In genomic region chr4:153521995-153522799, GRCh38 we compare ENCODE assay signal across 1 cellular context.
TF ChIP-seq lines count a peak whose summit lies in the region.

No MANE protein-coding gene starts in this region.

TF ChIP-seq in GM12878, 131 proteins besides CTCF, POLR2A, EP300 and RAD21 (continued from another document and continues in another):
- TF ChIP-seq EGR1 (IDR thresholded peaks at IDR 0.05; ENCODE audit: borderline replicate concordance in 1 of 2, low read depth in 2 of 2, low read length in 2 of 2) (no peak), YBX1 (IDR thresholded peaks at IDR 0.05) (no peak), CHD2 (IDR thresholded peaks at IDR 0.05; ENCODE audit: borderline replicate concordance, low read depth, low read length) (no peak; the same call in 1 of the 2 replicates), CBX5 (IDR thresholded peaks at IDR 0.05; ENCODE audit: low read depth) (no peak), ZNF622 (IDR thresholded peaks at IDR 0.05) (no peak), IKZF1 (conservative IDR thresholded peaks at IDR 0.05) (peak; percentile 85), JUNB (IDR thresholded peaks at IDR 0.05) (no peak), MYB (IDR thresholded peaks at IDR 0.05; ENCODE audit: borderline replicate concordance, low read depth, low read length) (no peak), TBL1XR1 (IDR thresholded peaks at IDR 0.05; ENCODE audit: low read depth, low read length) (no peak), MEF2B (IDR thresholded peaks at IDR 0.05; ENCODE audit: partially characterized antibody, poor library complexity, severe bottlenecking) (peak; percentile 75), CBFB (IDR thresholded peaks at IDR 0.05; ENCODE audit: low read depth) (peak; percentile 42; the same call in 1 of the 2 replicates), BHLHE40 (IDR thresholded peaks at IDR 0.05; ENCODE audit: borderline replicate concordance in 1 of 2, low read depth in 2 of 2, low read length in 1 of 2) (peak; percentile 86 to 94), LARP7 (IDR thresholded peaks at IDR 0.05) (0 out of 2 replicates have a peak, but pooled peaks have one; percentile 51), SKIL (IDR thresholded peaks at IDR 0.05; ENCODE audit: low read depth, poor library complexity, severe bottlenecking) (no peak), WRNIP1 (IDR thresholded peaks at IDR 0.05; ENCODE audit: borderline replicate concordance, low read depth, low read length) (0 out of 2 replicates have a peak, but pooled peaks have one; percentile 7), SREBF1 (IDR thresholded peaks at IDR 0.05; ENCODE audit: low read length) (no peak), BCL3 (IDR thresholded peaks at IDR 0.05; ENCODE audit: borderline replicate concordance, insufficient read depth, low read depth, low read length, poor library complexity, severe bottlenecking) (peak; percentile 78), RELA (IDR thresholded peaks at IDR 0.05; ENCODE audit: borderline replicate concordance, partially characterized antibody) (no peak), BCL11A (IDR thresholded peaks at IDR 0.05; ENCODE audit: low read depth, low read length) (0 out of 2 replicates have a peak, but pooled peaks have one; percentile 20), RUNX3 (IDR thresholded peaks at IDR 0.05; ENCODE audit: low read length) (peak; percentile 95), RAD51 (IDR thresholded peaks at IDR 0.05) (no peak), ZBED1 (IDR thresholded peaks at IDR 0.05; ENCODE audit: borderline replicate concordance) (no peak), MAX (IDR thresholded peaks at IDR 0.05; ENCODE audit: low read depth, low read length) (no peak), NBN (IDR thresholded peaks at IDR 0.05) (0 out of 2 replicates have a peak, but pooled peaks have one; percentile 26), FOXK2 (IDR thresholded peaks at IDR 0.05) (no peak), ZNF592 (IDR thresholded peaks at IDR 0.05) (no peak; the same call in 1 of the 2 replicates), MTA2 (IDR thresholded peaks at IDR 0.05; ENCODE audit: low read depth) (peak; percentile 65; the same call in 1 of the 2 replicates), TCF3 (IDR thresholded peaks at IDR 0.05; ENCODE audit: borderline replicate concordance, insufficient read depth, low read depth, low read length) (no peak), CREB1 (IDR thresholded peaks at IDR 0.05; ENCODE audit: low read depth) (no peak), KAT2A (conservative IDR thresholded peaks at IDR 0.05; ENCODE audit: control insufficient read depth, low read depth, low read length) (no peak), SREBF2 (IDR thresholded peaks at IDR 0.05; ENCODE audit: low read length) (no peak), SMC3 (IDR thresholded peaks at IDR 0.05; ENCODE audit: borderline replicate concordance, low read length) (no peak), SUZ12 (IDR thresholded peaks at IDR 0.05; ENCODE audit: unreplicated experiment) (no peak), HDAC2 (IDR thresholded peaks at IDR 0.05) (no peak), IKZF2 (IDR thresholded peaks at IDR 0.05) (peak; percentile 50 to 65)
- TF ChIP-seq, protein P1, sequence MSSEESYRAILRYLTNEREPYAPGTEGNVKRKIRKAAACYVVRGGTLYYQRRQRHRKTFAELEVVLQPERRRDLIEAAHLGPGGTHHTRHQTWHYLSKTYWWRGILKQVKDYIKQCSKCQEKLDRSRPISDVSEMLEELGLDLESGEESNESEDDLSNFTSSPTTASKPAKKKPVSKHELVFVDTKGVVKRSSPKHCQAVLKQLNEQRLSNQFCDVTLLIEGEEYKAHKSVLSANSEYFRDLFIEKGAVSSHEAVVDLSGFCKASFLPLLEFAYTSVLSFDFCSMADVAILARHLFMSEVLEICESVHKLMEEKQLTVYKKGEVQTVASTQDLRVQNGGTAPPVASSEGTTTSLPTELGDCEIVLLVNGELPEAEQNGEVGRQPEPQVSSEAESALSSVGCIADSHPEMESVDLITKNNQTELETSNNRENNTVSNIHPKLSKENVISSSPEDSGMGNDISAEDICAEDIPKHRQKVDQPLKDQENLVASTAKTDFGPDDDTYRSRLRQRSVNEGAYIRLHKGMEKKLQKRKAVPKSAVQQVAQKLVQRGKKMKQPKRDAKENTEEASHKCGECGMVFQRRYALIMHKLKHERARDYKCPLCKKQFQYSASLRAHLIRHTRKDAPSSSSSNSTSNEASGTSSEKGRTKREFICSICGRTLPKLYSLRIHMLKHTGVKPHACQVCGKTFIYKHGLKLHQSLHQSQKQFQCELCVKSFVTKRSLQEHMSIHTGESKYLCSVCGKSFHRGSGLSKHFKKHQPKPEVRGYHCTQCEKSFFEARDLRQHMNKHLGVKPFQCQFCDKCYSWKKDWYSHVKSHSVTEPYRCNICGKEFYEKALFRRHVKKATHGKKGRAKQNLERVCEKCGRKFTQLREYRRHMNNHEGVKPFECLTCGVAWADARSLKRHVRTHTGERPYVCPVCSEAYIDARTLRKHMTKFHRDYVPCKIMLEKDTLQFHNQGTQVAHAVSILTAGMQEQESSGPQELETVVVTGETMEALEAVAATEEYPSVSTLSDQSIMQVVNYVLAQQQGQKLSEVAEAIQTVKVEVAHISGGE (CRISPR knock-in tag; IDR thresholded peaks at IDR 0.05), result no peak
- TF ChIP-seq, protein P2, sequence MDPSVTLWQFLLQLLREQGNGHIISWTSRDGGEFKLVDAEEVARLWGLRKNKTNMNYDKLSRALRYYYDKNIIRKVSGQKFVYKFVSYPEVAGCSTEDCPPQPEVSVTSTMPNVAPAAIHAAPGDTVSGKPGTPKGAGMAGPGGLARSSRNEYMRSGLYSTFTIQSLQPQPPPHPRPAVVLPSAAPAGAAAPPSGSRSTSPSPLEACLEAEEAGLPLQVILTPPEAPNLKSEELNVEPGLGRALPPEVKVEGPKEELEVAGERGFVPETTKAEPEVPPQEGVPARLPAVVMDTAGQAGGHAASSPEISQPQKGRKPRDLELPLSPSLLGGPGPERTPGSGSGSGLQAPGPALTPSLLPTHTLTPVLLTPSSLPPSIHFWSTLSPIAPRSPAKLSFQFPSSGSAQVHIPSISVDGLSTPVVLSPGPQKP (IDR thresholded peaks at IDR 0.05; ENCODE audit: low read depth, low read length), result no peak
- TF ChIP-seq, protein P3, sequence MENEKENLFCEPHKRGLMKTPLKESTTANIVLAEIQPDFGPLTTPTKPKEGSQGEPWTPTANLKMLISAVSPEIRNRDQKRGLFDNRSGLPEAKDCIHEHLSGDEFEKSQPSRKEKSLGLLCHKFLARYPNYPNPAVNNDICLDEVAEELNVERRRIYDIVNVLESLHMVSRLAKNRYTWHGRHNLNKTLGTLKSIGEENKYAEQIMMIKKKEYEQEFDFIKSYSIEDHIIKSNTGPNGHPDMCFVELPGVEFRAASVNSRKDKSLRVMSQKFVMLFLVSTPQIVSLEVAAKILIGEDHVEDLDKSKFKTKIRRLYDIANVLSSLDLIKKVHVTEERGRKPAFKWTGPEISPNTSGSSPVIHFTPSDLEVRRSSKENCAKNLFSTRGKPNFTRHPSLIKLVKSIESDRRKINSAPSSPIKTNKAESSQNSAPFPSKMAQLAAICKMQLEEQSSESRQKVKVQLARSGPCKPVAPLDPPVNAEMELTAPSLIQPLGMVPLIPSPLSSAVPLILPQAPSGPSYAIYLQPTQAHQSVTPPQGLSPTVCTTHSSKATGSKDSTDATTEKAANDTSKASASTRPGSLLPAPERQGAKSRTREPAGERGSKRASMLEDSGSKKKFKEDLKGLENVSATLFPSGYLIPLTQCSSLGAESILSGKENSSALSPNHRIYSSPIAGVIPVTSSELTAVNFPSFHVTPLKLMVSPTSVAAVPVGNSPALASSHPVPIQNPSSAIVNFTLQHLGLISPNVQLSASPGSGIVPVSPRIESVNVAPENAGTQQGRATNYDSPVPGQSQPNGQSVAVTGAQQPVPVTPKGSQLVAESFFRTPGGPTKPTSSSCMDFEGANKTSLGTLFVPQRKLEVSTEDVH (IDR thresholded peaks at IDR 0.05; ENCODE audit: low read depth, partially characterized antibody), result no peak
- TF ChIP-seq, protein P4, sequence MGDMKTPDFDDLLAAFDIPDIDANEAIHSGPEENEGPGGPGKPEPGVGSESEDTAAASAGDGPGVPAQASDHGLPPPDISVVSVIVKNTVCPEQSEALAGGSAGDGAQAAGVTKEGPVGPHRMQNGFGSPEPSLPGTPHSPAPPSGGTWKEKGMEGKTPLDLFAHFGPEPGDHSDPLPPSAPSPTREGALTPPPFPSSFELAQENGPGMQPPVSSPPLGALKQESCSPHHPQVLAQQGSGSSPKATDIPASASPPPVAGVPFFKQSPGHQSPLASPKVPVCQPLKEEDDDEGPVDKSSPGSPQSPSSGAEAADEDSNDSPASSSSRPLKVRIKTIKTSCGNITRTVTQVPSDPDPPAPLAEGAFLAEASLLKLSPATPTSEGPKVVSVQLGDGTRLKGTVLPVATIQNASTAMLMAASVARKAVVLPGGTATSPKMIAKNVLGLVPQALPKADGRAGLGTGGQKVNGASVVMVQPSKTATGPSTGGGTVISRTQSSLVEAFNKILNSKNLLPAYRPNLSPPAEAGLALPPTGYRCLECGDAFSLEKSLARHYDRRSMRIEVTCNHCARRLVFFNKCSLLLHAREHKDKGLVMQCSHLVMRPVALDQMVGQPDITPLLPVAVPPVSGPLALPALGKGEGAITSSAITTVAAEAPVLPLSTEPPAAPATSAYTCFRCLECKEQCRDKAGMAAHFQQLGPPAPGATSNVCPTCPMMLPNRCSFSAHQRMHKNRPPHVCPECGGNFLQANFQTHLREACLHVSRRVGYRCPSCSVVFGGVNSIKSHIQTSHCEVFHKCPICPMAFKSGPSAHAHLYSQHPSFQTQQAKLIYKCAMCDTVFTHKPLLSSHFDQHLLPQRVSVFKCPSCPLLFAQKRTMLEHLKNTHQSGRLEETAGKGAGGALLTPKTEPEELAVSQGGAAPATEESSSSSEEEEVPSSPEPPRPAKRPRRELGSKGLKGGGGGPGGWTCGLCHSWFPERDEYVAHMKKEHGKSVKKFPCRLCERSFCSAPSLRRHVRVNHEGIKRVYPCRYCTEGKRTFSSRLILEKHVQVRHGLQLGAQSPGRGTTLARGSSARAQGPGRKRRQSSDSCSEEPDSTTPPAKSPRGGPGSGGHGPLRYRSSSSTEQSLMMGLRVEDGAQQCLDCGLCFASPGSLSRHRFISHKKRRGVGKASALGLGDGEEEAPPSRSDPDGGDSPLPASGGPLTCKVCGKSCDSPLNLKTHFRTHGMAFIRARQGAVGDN (IDR thresholded peaks at IDR 0.05), result peak; percentile 60; the same call in 1 of the 2 replicates
- TF ChIP-seq, protein P5, sequence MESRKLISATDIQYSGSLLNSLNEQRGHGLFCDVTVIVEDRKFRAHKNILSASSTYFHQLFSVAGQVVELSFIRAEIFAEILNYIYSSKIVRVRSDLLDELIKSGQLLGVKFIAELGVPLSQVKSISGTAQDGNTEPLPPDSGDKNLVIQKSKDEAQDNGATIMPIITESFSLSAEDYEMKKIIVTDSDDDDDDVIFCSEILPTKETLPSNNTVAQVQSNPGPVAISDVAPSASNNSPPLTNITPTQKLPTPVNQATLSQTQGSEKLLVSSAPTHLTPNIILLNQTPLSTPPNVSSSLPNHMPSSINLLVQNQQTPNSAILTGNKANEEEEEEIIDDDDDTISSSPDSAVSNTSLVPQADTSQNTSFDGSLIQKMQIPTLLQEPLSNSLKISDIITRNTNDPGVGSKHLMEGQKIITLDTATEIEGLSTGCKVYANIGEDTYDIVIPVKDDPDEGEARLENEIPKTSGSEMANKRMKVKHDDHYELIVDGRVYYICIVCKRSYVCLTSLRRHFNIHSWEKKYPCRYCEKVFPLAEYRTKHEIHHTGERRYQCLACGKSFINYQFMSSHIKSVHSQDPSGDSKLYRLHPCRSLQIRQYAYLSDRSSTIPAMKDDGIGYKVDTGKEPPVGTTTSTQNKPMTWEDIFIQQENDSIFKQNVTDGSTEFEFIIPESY (IDR thresholded peaks at IDR 0.05), result no peak
